Comparison of ENCODE assay signal across 8 cellular contexts in the genomic region with DNA sequence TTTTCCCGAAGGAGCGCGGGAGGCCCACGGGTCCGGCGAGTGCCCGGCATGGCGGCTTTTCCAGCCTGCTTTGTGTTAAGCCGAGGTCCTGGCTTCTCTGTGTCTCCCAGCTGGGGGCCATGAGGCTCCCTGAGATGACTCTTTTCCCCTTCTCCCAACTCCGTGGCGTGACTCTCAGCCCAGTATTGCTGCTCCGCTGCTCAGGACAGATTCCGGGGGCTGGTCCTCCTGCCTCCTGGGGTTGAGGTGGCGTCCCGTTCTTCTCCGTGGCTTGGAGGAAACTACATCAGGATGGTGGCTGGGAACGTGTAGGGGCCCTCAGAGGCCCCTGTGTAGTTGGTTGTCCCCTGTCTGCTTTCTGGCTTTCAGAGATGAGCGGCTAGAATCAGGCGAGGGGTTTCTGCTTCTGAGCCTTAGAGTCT. TPM values are rescaled to one million over a fixed set of nuclear protein-coding genes. Genes with fewer than 3 reads are reported as not detected.
DNase-seq lines count a peak whose midpoint lies in the region; ATAC-seq and TF ChIP-seq lines count a peak whose summit lies in the region.

No MANE protein-coding gene starts in this region.

- H3K27me3 ChIP-seq in Panc1 (ENCODE audit: control insufficient read depth, insufficient read depth, low read length), result no peaks in the 10 kb centered on the region

- peaks cover 9% of the 10 kb centered on the region for H3K36me3 ChIP-seq in Panc1 (ENCODE audit: control insufficient read depth, insufficient read depth, low read length)

- intact Hi-C loops in Calu3 (cut with micrococcal nuclease; ENCODE audit: unreplicated experiment), result no loop called here
- intact Hi-C loops in Panc1 (cut with micrococcal nuclease; ENCODE audit: unreplicated experiment), result no loop called here

- CTCF ChIA-PET in Calu3 (lab: Charles Lee) (interaction anchor here (0.7 to 1.1 kb wide), 2 partner anchors 15 to 33 kb away, joined by 3 to 4 read pairs; a partner anchor contains a TSS), Panc1 (lab: Charles Lee) (no interaction called here)

- H3K9me3 ChIP-seq in Panc1 (ENCODE audit: control insufficient read depth, insufficient read depth, low read depth, low read length), result no peaks in the 10 kb centered on the region

- no peak for DNase-seq in Calu3
- no peak for DNase-seq in Panc1 (ENCODE audit: low read depth, low spot score)
- DNase-seq in epithelial cell of proximal tubule (ENCODE audit: low read depth), result no peak
- DNase-seq in osteocyte (ENCODE audit: extremely low spot score, unreplicated experiment), result no peak
- DNase-seq in nucleus accumbens (lab: John Stamatoyannopoulos, UW), result no peak
- DNase-seq in activated effector memory CD4-positive, alpha-beta T cell treated with anti-CD3 and anti-CD28 coated beads, Interleukin-2, amount 50 U/mL, for 16 hours, result no peak
- no peak for DNase-seq in germinal center (ENCODE audit: low spot score)
- DNase-seq in LoVo (ENCODE audit: low spot score), result no peak

- POLR2A ChIA-PET in Panc1 (lab: Charles Lee), result interaction anchor here (0.6 kb wide), 1 partner anchor 21 kb away, joined by 4 read pairs; no protein-coding TSS in a partner anchor

- H3K36me3 Mint-ChIP-seq in Calu3 (ENCODE audit: insufficient read depth, unreplicated experiment), result peaks cover 71% of the 10 kb centered on the region
- H3K36me3 Mint-ChIP-seq in osteocyte (ENCODE audit: unreplicated experiment), result peaks cover 10% of the 10 kb centered on the region

- H3K27me3 Mint-ChIP-seq in Calu3 (ENCODE audit: unreplicated experiment) (no peaks in the 10 kb centered on the region), osteocyte (ENCODE audit: unreplicated experiment) (no peaks in the 10 kb centered on the region)

- H3K27ac ChIP-seq in Panc1 (ENCODE audit: low read length), result peak overlapping the region; percentile 82

- TF ChIP-seq CTCF in Calu3 (IDR thresholded peaks at IDR 0.05; ENCODE audit: unreplicated experiment) (no peak), Panc1 (IDR thresholded peaks at IDR 0.05) (no peak), epithelial cell of proximal tubule (conservative IDR thresholded peaks at IDR 0.05; ENCODE audit: low read depth, low read length) (no peak), osteocyte (IDR thresholded peaks at IDR 0.05) (no peak)

- H3K4me3 Mint-ChIP-seq in Calu3 (ENCODE audit: low read depth, unreplicated experiment) (peak overlapping the region; percentile 80), osteocyte (ENCODE audit: unreplicated experiment) (peak overlapping the region; percentile 78)

- H3K27ac Mint-ChIP-seq in Calu3 (ENCODE audit: unreplicated experiment), result no peak overlapping the region
- peak overlapping the region; percentile 34 for H3K27ac Mint-ChIP-seq in osteocyte (ENCODE audit: unreplicated experiment)

- ATAC-seq in Panc1, result no peak

- in situ Hi-C loops in Panc1 (cut with HindIII; ENCODE audit: low pct_unique_long_range_greater_than_20kb, low sequenced_read_pairs), result loop anchor here (10.0 kb wide), 1 partner anchor 82 kb away; no protein-coding TSS in a partner anchor

- H3K4me1 Mint-ChIP-seq in Calu3 (ENCODE audit: low read depth, unreplicated experiment) (no peaks in the 10 kb centered on the region), osteocyte (ENCODE audit: unreplicated experiment) (peaks cover 17% of the 10 kb centered on the region)

- H3K4me3 ChIP-seq in Panc1 (ENCODE audit: low read depth in 2 of 2, low read length in 2 of 2) (peak overlapping the region; percentile 85 to 99), epithelial cell of proximal tubule (ENCODE audit: low read depth, low read length) (peak overlapping the region; percentile 91)

- BruUV-seq in Calu3 (replicated peaks; lab: Mats Ljungman, UMichigan), result no TSS peak
- BruUV-seq in Panc1 (replicated peaks; lab: Mats Ljungman, UMichigan), result no TSS peak

- no peaks in the 10 kb centered on the region for H3K9me3 Mint-ChIP-seq in Calu3 (ENCODE audit: low read depth, unreplicated experiment)
- H3K9me3 Mint-ChIP-seq in osteocyte (ENCODE audit: unreplicated experiment), result no peaks in the 10 kb centered on the region

- peaks cover 27% of the 10 kb centered on the region for H3K4me1 ChIP-seq in Panc1 (ENCODE audit: control insufficient read depth, insufficient read depth, low read length)

RNA-seq across cellular contexts. Expression of a gene that starts 1.0 kb away (rescaled TPM):
- 114 and 115 TPM in 2 replicates for total RNA-seq in Calu3 (2022)
- 175 TPM for total RNA-seq in Panc1 (2021; ENCODE audit: unreplicated experiment)
- polyA plus RNA-seq in Panc1 (2012; ENCODE audit: insufficient read length), result 263 TPM
- 105 and 200 TPM in 2 replicates for total RNA-seq in epithelial cell of proximal tubule
- 100 and 108 TPM in 2 replicates for total RNA-seq in osteocyte

RNA-seq across cellular contexts. Expression of a gene that starts 1.0 kb away (rescaled TPM):
- total RNA-seq in Calu3 (2022) (26.4 and 33.5 TPM in 2 replicates), Panc1 (2021; ENCODE audit: unreplicated experiment) (43.4 TPM), epithelial cell of proximal tubule (35.8 and 38.8 TPM in 2 replicates), osteocyte (37.3 and 41.0 TPM in 2 replicates)
- polyA plus RNA-seq in Panc1 (2012; ENCODE audit: insufficient read length), result 54.6 TPM

RNA-seq across cellular contexts. Expression of a gene that starts 13.0 kb away (rescaled TPM):
- total RNA-seq in Calu3 (2022) (132 and 146 TPM in 2 replicates), Panc1 (2021; ENCODE audit: unreplicated experiment) (115 TPM), epithelial cell of proximal tubule (126 and 154 TPM in 2 replicates), osteocyte (69.3 and 73.3 TPM in 2 replicates)
- polyA plus RNA-seq in Panc1 (2012; ENCODE audit: insufficient read length), result 157 TPM

RNA-seq across cellular contexts. Expression of a gene that starts 15.2 kb away (rescaled TPM):
- total RNA-seq in Calu3 (2022) (87.8 and 95.3 TPM in 2 replicates), Panc1 (2021; ENCODE audit: unreplicated experiment) (128 TPM), epithelial cell of proximal tubule (85.4 and 93.1 TPM in 2 replicates), osteocyte (69.0 and 71.0 TPM in 2 replicates)
- 148 TPM for polyA plus RNA-seq in Panc1 (2012; ENCODE audit: insufficient read length)

RNA-seq across cellular contexts. Expression of a gene that starts 21.2 kb away (rescaled TPM):
- total RNA-seq in Calu3 (2022), result 8.0 and 9.3 TPM in 2 replicates
- 39.4 TPM for total RNA-seq in Panc1 (2021; ENCODE audit: unreplicated experiment)
- polyA plus RNA-seq in Panc1 (2012; ENCODE audit: insufficient read length), result 84.7 TPM
- total RNA-seq in epithelial cell of proximal tubule, result 52.9 and 60.0 TPM in 2 replicates
- total RNA-seq in osteocyte, result 19.4 and 21.8 TPM in 2 replicates
